Comparison of ENCODE assay signal across 15 cellular contexts in the genomic region with DNA sequence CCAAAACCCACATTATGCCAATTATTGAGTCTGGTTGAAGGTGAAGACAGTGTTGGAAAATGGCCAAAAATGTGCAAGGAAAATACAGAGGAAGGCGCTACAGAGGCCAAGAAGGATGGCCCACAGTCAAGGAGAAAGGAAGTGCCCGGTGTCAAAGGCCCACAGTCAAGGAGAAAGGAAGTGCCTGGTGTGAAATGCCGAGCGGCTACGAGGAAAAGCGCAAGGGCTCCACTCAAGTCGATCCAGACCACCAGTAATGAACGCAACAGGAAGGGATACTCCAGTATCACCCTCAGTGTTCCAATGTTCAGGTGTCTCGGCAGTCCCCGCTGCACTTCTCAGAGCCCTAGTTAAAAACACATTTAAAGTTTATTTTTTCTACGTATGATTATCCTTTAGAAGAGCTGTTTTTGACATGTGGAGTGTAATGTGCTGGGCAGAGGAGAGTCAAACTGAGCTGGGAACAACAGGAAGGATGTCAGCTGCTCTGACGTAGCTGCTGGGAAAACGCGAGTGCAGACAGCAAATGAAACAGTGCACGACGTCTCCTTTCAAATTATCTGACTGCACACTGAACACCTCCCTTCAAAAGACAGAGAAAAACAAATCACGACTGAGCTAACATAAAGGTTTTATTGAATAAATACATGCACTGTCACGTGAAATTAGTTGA. TPM values are rescaled to one million over a fixed set of nuclear protein-coding genes. Genes with fewer than 3 reads are reported as not detected.
DNase-seq lines count a peak whose midpoint lies in the region; ATAC-seq and TF ChIP-seq lines count a peak whose summit lies in the region.
"Had no signal": no experiment of that assay in that cellular context is flagged by ENCODE, and none has a peak within 500 bp of the region (broad histone marks: within the 10 kb centered on the region; RNA-seq: fewer than 3 reads in every experiment).

No MANE protein-coding gene starts in this region.

- no peak for DNase-seq in left ventricle myocardium superior
- no peak for DNase-seq in Right ventricle myocardium inferior (ENCODE audit: missing footprints)
- DNase-seq in caudate nucleus (lab: John Stamatoyannopoulos, UW): peak in 4 of 61 donors; percentile 11 to 70 (median 35)
- DNase-seq in naive B cell: no peak
- no peak for DNase-seq in upper lobe of left lung
- DNase-seq in OCI-M1 (lab: John Stamatoyannopoulos, UW): no peak
- no peak for DNase-seq in NCI-H146 treated with DMSO at 0.1 percent for 48 hours (lab: John Stamatoyannopoulos, UW; ENCODE audit: unreplicated experiment)
- DNase-seq: GOT3; NCI-H2029 treated with DMSO at 0.1 percent for 48 hours; Right ventricle myocardium superior; stimulated activated CD4-positive, alpha-beta T cell treated with anti-CD3 and anti-CD28 coated beads, Interleukin-2, amount 100 ng/mL, for 48 hours; stimulated activated naive CD4-positive, alpha-beta T cell had no signal

- TF ChIP-seq CTCF in upper lobe of left lung (IDR thresholded peaks at IDR 0.05): no peak

- no peak overlapping the region for H3K4me3 Mint-ChIP-seq in naive B cell
- H3K4me3 Mint-ChIP-seq: memory B cell had no signal

- no peaks in the 10 kb centered on the region for H3K9me3 ChIP-seq in upper lobe of left lung

- no peak for TF ChIP-seq EP300 in upper lobe of left lung (IDR thresholded peaks at IDR 0.05)

- peak overlapping the region; percentile 37 for H3K27ac ChIP-seq in caudate nucleus (ENCODE audit: low read depth, low read length)
- peak overlapping the region; percentile 1 to 35 (median 15) for H3K27ac ChIP-seq in upper lobe of left lung

- no peaks in the 10 kb centered on the region for H3K27me3 Mint-ChIP-seq in naive B cell
- H3K27me3 Mint-ChIP-seq: memory B cell had no signal

- intact Hi-C loops in left ventricle myocardium superior (cut with micrococcal nuclease): no loop called here
- intact Hi-C loops in Right ventricle myocardium inferior (cut with DNase I): no loop called here

- H3K27ac Mint-ChIP-seq in naive B cell: peak overlapping the region in 4 of 6 donors; percentile 10 to 73 (median 27)
- H3K27ac Mint-ChIP-seq: memory B cell had no signal

- peaks cover 0 to 2% (median 0%) of the 10 kb centered on the region in 3 donors for H3K4me1 Mint-ChIP-seq in naive B cell

- ATAC-seq in left ventricle myocardium superior (peak; percentile 24), Right ventricle myocardium inferior (no peak), naive B cell (ENCODE audit: low read depth in 2 of 2) (no peak), upper lobe of left lung (ENCODE audit: low FRiP score in 2 of 2) (no peak), HG03565 (IDR thresholded peaks at IDR 0.05; ENCODE audit: unreplicated experiment) (no peak)
- ATAC-seq: GM12878 had no signal

- peaks cover 5 to 41% (median 17%) of the 10 kb centered on the region in 4 donors for H3K36me3 ChIP-seq in upper lobe of left lung

- TF ChIP-seq POLR2A in upper lobe of left lung (IDR thresholded peaks at IDR 0.05): no peak

- H3K9me3 Mint-ChIP-seq in naive B cell: no peaks in the 10 kb centered on the region
- H3K9me3 Mint-ChIP-seq: memory B cell had no signal

- H3K4me1 ChIP-seq in upper lobe of left lung: peaks cover 0 to 7% (median 3%) of the 10 kb centered on the region in 4 donors

- WGBS in upper lobe of left lung, 2 donors: 45 to 53% methylated on average over 18 of the region's 18 CpGs

- no peaks in the 10 kb centered on the region for H3K27me3 ChIP-seq in upper lobe of left lung

- H3K36me3 Mint-ChIP-seq in naive B cell: peaks cover 7 to 21% of the 10 kb centered on the region in 2 donors

- no peak overlapping the region for H3K4me3 ChIP-seq in upper lobe of left lung
- H3K4me3 ChIP-seq: GM12878 had no signal

RNA-seq across cellular contexts. Expression of a gene that starts 25.9 kb away (rescaled TPM):
- total RNA-seq in left ventricle myocardium superior (5.0 TPM), Right ventricle myocardium inferior (6.4 TPM), upper lobe of left lung (10 to 100 TPM in 1 of 6 donors, 1 to 10 TPM in 5; 4.6 to 11.0 (median 7.8) TPM)
- polyA plus RNA-seq in naive B cell (ENCODE audit: low read depth in 6 of 6): 1 to 10 TPM; 2.1 to 6.5 (median 4.0) TPM
